8 cellular contexts compared by ENCODE assay signal in genomic region chr1:40344597-40344996, GRCh38. TPM values are rescaled to one million over a fixed set of nuclear protein-coding genes. Genes with fewer than 3 reads are reported as not detected.
DNase-seq lines count a peak whose midpoint lies in the region; ATAC-seq and TF ChIP-seq lines count a peak whose summit lies in the region.

No MANE protein-coding gene starts in this region.

- no peak for TF ChIP-seq POLR2A in testis (IDR thresholded peaks at IDR 0.05)

- intact Hi-C loops in CD14-positive monocyte (cut with micrococcal nuclease), result loop anchor here (5.0 kb wide), 3 partner anchors 48 to 247 kb away; partner anchors contain the start of gene PPT1 (in 1 of the 2)
- intact Hi-C loops in testis (cut with DNase I; ENCODE audit: low total_unique reads), result loop anchor here (10.0 kb wide), 1 partner anchor 60 kb away; no protein-coding TSS in a partner anchor
- intact Hi-C loops in colonic mucosa (cut with DNase I), result loop anchor here (5.0 kb wide), 2 partner anchors 58 to 262 kb away; no protein-coding TSS in a partner anchor

- H3K27ac ChIP-seq in testis (no peak overlapping the region), colonic mucosa (no peak overlapping the region)

- peak overlapping the region; percentile 88 to 98 (median 96) for H3K27ac Mint-ChIP-seq in CD14-positive monocyte
- H3K27ac Mint-ChIP-seq in activated naive CD4-positive, alpha-beta T cell treated with anti-CD3 and anti-CD28 coated beads, Interleukin-2, amount 50 U/mL, for 72 hours, result peak overlapping the region; percentile 45 to 95

- H3K36me3 Mint-ChIP-seq in CD14-positive monocyte, result peaks cover 10 to 17% of the 10 kb centered on the region in 2 donors
- peaks cover 0 to 22% of the 10 kb centered on the region in 2 donors for H3K36me3 Mint-ChIP-seq in activated naive CD4-positive, alpha-beta T cell treated with anti-CD3 and anti-CD28 coated beads, Interleukin-2, amount 50 U/mL, for 72 hours

- H3K4me1 ChIP-seq in testis (no peaks in the 10 kb centered on the region), colonic mucosa (no peaks in the 10 kb centered on the region)

- H3K9me3 ChIP-seq in testis (no peaks in the 10 kb centered on the region), colonic mucosa (no peaks in the 10 kb centered on the region)

- 36 to 43% methylated on average over 6 of the region's 6 CpGs for WGBS in testis, 2 donors

- no peak overlapping the region for H3K9ac ChIP-seq in colonic mucosa (ENCODE audit: low read depth in 2 of 2, low read length in 2 of 2)

- no peak overlapping the region for H3K4me3 ChIP-seq in testis
- H3K4me3 ChIP-seq in colonic mucosa, result no peak overlapping the region

- H3K36me3 ChIP-seq in testis (ENCODE audit: low read depth, missing control alignments) (no peaks in the 10 kb centered on the region), colonic mucosa (no peaks in the 10 kb centered on the region)

- H3K4me1 Mint-ChIP-seq in CD14-positive monocyte, result peaks cover 76% of the 10 kb centered on the region

- ATAC-seq in activated naive CD4-positive, alpha-beta T cell treated with anti-CD3 and anti-CD28 coated beads, Interleukin-2, amount 50 U/mL, for 72 hours, result peak; percentile 37 to 77
- ATAC-seq in left lobe of liver (peak; percentile 83), GM19351 (IDR thresholded peaks at IDR 0.05; ENCODE audit: unreplicated experiment) (no peak)

- no peaks in the 10 kb centered on the region for H3K27me3 ChIP-seq in testis
- no peaks in the 10 kb centered on the region for H3K27me3 ChIP-seq in colonic mucosa

- peak overlapping the region; percentile 78 to 96 for H3K4me3 Mint-ChIP-seq in CD14-positive monocyte

- peaks cover 0 to 13% (median 1%) of the 10 kb centered on the region in 3 donors for H3K27me3 Mint-ChIP-seq in CD14-positive monocyte (ENCODE audit: low read depth in 3 of 3)

- peak; percentile 81 for DNase-seq in CD14-positive monocyte (ENCODE audit: low spot score)
- peak; percentile 6 for DNase-seq in NCI-H146 (lab: John Stamatoyannopoulos, UW)
- no peak for DNase-seq in activated naive CD4-positive, alpha-beta T cell treated with anti-CD3 and anti-CD28 coated beads, Interleukin-2, amount 50 U/mL, for 72 hours (ENCODE audit: low spot score in 2 of 2)
- DNase-seq in left lobe of liver (ENCODE audit: low spot score), result peak; percentile 55
- DNase-seq in testis, result peak; percentile 41
- no peak for DNase-seq in T-helper 9 cell
- no peak for DNase-seq in colonic mucosa

- H3K9me3 Mint-ChIP-seq in CD14-positive monocyte, result peaks cover 1 to 6% (median 3%) of the 10 kb centered on the region in 7 donors
- H3K9me3 Mint-ChIP-seq in activated naive CD4-positive, alpha-beta T cell treated with anti-CD3 and anti-CD28 coated beads, Interleukin-2, amount 50 U/mL, for 72 hours, result peaks cover 0 to 5% of the 10 kb centered on the region in 2 donors

- no peak for TF ChIP-seq CTCF in CD14-positive monocyte (IDR thresholded peaks at IDR 0.05)
- no peak for TF ChIP-seq CTCF in testis (IDR thresholded peaks at IDR 0.05)
- no peak for TF ChIP-seq CTCF in colonic mucosa (IDR thresholded peaks at IDR 0.05)

RNA-seq across cellular contexts. Expression of gene COL9A2, which starts 27.5 kb away (rescaled TPM):
- polyA plus RNA-seq in CD14-positive monocyte (1 to 10 TPM; 2.0 to 2.6 TPM), testis (ENCODE audit: insufficient read depth, low read depth, low replicate concordance) (3.5 TPM)
- 1 to 10 TPM; 7.0 to 9.6 TPM for total RNA-seq in activated naive CD4-positive, alpha-beta T cell treated with anti-CD3 and anti-CD28 coated beads, Interleukin-2, amount 50 U/mL, for 72 hours
- total RNA-seq in left lobe of liver (0.45 TPM), testis (1 to 10 TPM; 5.1 to 7.2 TPM), colonic mucosa (1 to 10 TPM; 4.0 to 6.5 TPM)

RNA-seq across cellular contexts. Expression of gene SMAP2, which starts 28.9 kb away (rescaled TPM):
- 100 to 1,000 TPM; 359 to 382 TPM for polyA plus RNA-seq in CD14-positive monocyte
- 100 to 1,000 TPM; 229 to 299 TPM for total RNA-seq in activated naive CD4-positive, alpha-beta T cell treated with anti-CD3 and anti-CD28 coated beads, Interleukin-2, amount 50 U/mL, for 72 hours
- 36.4 TPM for total RNA-seq in left lobe of liver
- total RNA-seq in testis, result 10 to 100 TPM; 23.0 to 27.1 TPM
- 44.3 TPM for polyA plus RNA-seq in testis (ENCODE audit: insufficient read depth, low read depth, low replicate concordance)
- 10 to 100 TPM; 25.9 to 31.5 TPM for total RNA-seq in colonic mucosa

Comparison
In these comparisons a context has a peak if more than half of its experiments do, and no peak if none do; other contexts are left out.
1. DNase-seq: peak in CD14-positive monocyte (single experiment), NCI-H146 (single experiment), left lobe of liver (single experiment) and testis (single experiment); none in activated naive CD4-positive, alpha-beta T cell treated with anti-CD3 and anti-CD28 coated beads, Interleukin-2, amount 50 U/mL, for 72 hours (0 of 2), T-helper 9 cell (single experiment) and colonic mucosa (single experiment).